ENCODE assay signal across 16 cellular contexts in the genomic region with DNA sequence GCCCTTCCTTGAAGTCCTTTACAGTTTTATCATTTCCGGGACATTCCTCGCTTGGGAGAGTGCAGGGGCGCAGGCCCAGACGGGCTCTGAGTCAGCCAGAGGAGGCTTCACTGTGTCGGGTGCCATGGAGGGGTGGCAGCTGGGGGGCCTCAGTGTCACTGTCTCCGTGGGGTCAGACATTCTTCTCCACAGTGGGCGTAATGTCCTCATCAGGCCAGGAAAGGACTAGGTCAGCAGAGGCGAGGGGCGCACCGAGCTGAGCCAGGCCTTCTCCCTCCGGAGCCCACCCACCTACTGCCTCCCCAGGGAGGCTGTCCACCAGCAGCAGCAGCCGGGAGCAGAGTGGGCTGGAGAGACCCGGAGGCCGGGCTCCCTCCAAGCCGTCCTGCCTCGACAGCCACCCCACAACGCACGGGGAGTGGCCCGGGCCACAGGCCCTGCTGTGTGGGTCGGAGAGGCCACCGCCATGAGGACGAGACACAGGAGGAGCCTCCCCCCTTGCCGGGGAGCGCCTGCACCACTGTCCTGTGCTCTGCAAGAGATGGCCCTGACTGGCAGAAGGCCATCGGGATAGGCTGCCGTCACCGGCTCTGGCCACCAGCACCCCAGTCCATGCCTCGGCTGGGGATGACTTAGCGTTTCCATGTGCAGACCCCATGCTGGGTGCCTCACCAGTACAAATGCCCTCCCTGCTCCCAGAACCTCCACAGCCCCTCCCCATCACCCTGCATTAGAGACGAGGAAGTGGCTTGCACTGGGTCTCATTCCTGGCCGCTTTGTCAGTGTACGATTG. TPM values are rescaled to one million over a fixed set of nuclear protein-coding genes. Genes with fewer than 3 reads are reported as not detected.
DNase-seq lines count a peak whose midpoint lies in the region; ATAC-seq, FAIRE-seq and TF ChIP-seq lines count a peak whose summit lies in the region.
"Had no signal": no experiment of that assay in that cellular context is flagged by ENCODE, and none has a peak within 500 bp of the region (broad histone marks: within the 10 kb centered on the region; RNA-seq: fewer than 3 reads in every experiment).

No MANE protein-coding gene starts in this region.

- H3K79me2 ChIP-seq in HepG2 (ENCODE audit: insufficient read depth, low read length) = no peaks in the 10 kb centered on the region
- no peaks in the 10 kb centered on the region for H3K79me2 ChIP-seq in Karpas-422 (ENCODE audit: low read length)

- H3K9ac ChIP-seq in HepG2 (ENCODE audit: insufficient read depth, low read depth, low read length) = no peak overlapping the region
- H3K9ac ChIP-seq in Karpas-422 (ENCODE audit: low read length) = no peak overlapping the region

- no peak for TF ChIP-seq CTCF in choroid plexus epithelial cell (conservative IDR thresholded peaks at IDR 0.05; ENCODE audit: low read depth, low read length)
- no peak for TF ChIP-seq CTCF in HepG2 (CRISPR knock-in tag; IDR thresholded peaks at IDR 0.05)
- TF ChIP-seq CTCF in uterus (IDR thresholded peaks at IDR 0.05) = no peak

- H3K4me2 ChIP-seq in HepG2 (ENCODE audit: low read depth, low read length) (no peak overlapping the region), Karpas-422 (ENCODE audit: low read depth, low read length, poor library complexity, severe bottlenecking) (no peak overlapping the region)
- H3K4me2 ChIP-seq: A549 had no signal

- no peak for TF ChIP-seq RAD21 in HepG2 (CRISPR knock-in tag; IDR thresholded peaks at IDR 0.05)

- H2AFZ ChIP-seq in HepG2 (ENCODE audit: low read length) (no peak overlapping the region), Karpas-422 (ENCODE audit: low read length) (no peak overlapping the region)

- no peaks in the 10 kb centered on the region for H3K9me2 ChIP-seq in Karpas-422 (replicated peaks; ENCODE audit: insufficient read depth, low read length)

- H3K9me3 Mint-ChIP-seq in activated naive CD4-positive, alpha-beta T cell treated with anti-CD3 and anti-CD28 coated beads, Interleukin-2, amount 10 ng/mL, durations not matched to agents 7 days and 5 days = no peaks in the 10 kb centered on the region
- H3K9me3 Mint-ChIP-seq: activated T-helper 2 cell treated with anti-CD3 and anti-CD28 coated beads, Interferon-gamma antibody, Interleukin-2, Interleukin-4, amounts not matched to agents 10 μg/mL and 5 μg/mL and 100 μg/mL, durations not matched to agents 14 hours and 24 hours and 36 hours had no signal

- 92% methylated on average over 14 of the region's 32 CpGs for WGBS in HepG2 (ENCODE audit: low lambda C conversion rate)

- CTCF ChIA-PET in activated naive CD4-positive, alpha-beta T cell treated with anti-CD3 and anti-CD28 coated beads, Interleukin-2, amount 10 ng/mL, durations not matched to agents 7 days and 5 days (lab: Charles Lee) = interaction anchor here (0.8 kb wide), 1 partner anchor 178 kb away, joined by 3 read pairs; no protein-coding TSS in a partner anchor
- CTCF ChIA-PET in HepG2 (lab: Yijun Ruan, JAX; ENCODE audit: low intra/inter-chr PET ratio, low total read pairs) = no interaction called here

- H3K4me3 ChIP-seq in choroid plexus epithelial cell (ENCODE audit: low read depth, low read length) = no peak overlapping the region
- no peak overlapping the region for H3K4me3 ChIP-seq in HepG2 (replicated peaks in 1 of 3; ENCODE audit: insufficient read depth in 1 of 3, low read depth in 2 of 3, low read length in 3 of 3)
- no peak overlapping the region for H3K4me3 ChIP-seq in uterus
- no peak overlapping the region for H3K4me3 ChIP-seq in Karpas-422 (ENCODE audit: low read length)
- H3K4me3 ChIP-seq: A549, thyroid gland had no signal

- in situ Hi-C loops in HepG2 (cut with HindIII; ENCODE audit: extremely low pct_ligation_motif_present, low pct_unique_long_range_greater_than_20kb) = no loop called here

- H3K9me3 ChIP-seq in HepG2 (ENCODE audit: low read length) (no peaks in the 10 kb centered on the region), uterus (no peaks in the 10 kb centered on the region), Karpas-422 (ENCODE audit: low read length) (no peaks in the 10 kb centered on the region)
- H3K9me3 ChIP-seq: A549, thyroid gland had no signal

- POLR2A ChIA-PET in HepG2 (lab: Yijun Ruan, JAX) = interaction anchor here (6.2 kb wide), 1 partner anchor 26 kb away, joined by 156 read pairs; the partner anchor contains the start of gene SARDH

- H3K4me1 ChIP-seq in HepG2 (ENCODE audit: insufficient read depth, low read length) (peaks cover 57% of the 10 kb centered on the region), uterus (no peaks in the 10 kb centered on the region), Karpas-422 (ENCODE audit: low read length) (no peaks in the 10 kb centered on the region)
- H3K4me1 ChIP-seq: A549 had no signal

- no peak overlapping the region for H3K27ac Mint-ChIP-seq in activated naive CD4-positive, alpha-beta T cell treated with anti-CD3 and anti-CD28 coated beads, Interleukin-2, amount 10 ng/mL, durations not matched to agents 7 days and 5 days
- H3K27ac Mint-ChIP-seq: activated T-helper 2 cell treated with anti-CD3 and anti-CD28 coated beads, Interferon-gamma antibody, Interleukin-2, Interleukin-4, amounts not matched to agents 10 μg/mL and 5 μg/mL and 100 μg/mL, durations not matched to agents 14 hours and 24 hours and 36 hours had no signal

- TF ChIP-seq POLR2A in HepG2 (IDR thresholded peaks at IDR 0.05; ENCODE audit: insufficient read depth in 1 of 2, low read depth in 2 of 2, low read length in 2 of 2) (no peak), uterus (IDR thresholded peaks at IDR 0.05) (no peak)

- no peak for FAIRE-seq in HepG2 (lab: Jason Lieb, UNC)
- FAIRE-seq in urothelium cell line (lab: Jason Lieb, UNC) = peak; percentile 65
- FAIRE-seq: A549, frontal cortex, GM12891 had no signal

- no peaks in the 10 kb centered on the region for H4K20me1 ChIP-seq in HepG2 (ENCODE audit: insufficient read depth, low read length)
- H4K20me1 ChIP-seq in Karpas-422 (ENCODE audit: insufficient read depth, low read depth, low read length) = no peaks in the 10 kb centered on the region

- no peak for TF ChIP-seq EP300 in HepG2 (IDR thresholded peaks at IDR 0.05; ENCODE audit: low read depth in 2 of 2, low read length in 2 of 2)
- TF ChIP-seq EP300 in HepG2 (CRISPR knock-in tag; IDR thresholded peaks at IDR 0.05; ENCODE audit: borderline replicate concordance) = no peak

- H3K4me1 Mint-ChIP-seq in activated naive CD4-positive, alpha-beta T cell treated with anti-CD3 and anti-CD28 coated beads, Interleukin-2, amount 10 ng/mL, durations not matched to agents 7 days and 5 days = peaks cover 14% of the 10 kb centered on the region

- BruUV-seq in HepG2 (replicated peaks; lab: Mats Ljungman, UMichigan) = no TSS peak

- peaks cover 55% of the 10 kb centered on the region for H3K27me3 Mint-ChIP-seq in activated naive CD4-positive, alpha-beta T cell treated with anti-CD3 and anti-CD28 coated beads, Interleukin-2, amount 10 ng/mL, durations not matched to agents 7 days and 5 days

- H3K4me3 Mint-ChIP-seq in activated naive CD4-positive, alpha-beta T cell treated with anti-CD3 and anti-CD28 coated beads, Interleukin-2, amount 10 ng/mL, durations not matched to agents 7 days and 5 days = no peak overlapping the region

- intact Hi-C loops in HepG2 (cut with micrococcal nuclease; ENCODE audit: unreplicated experiment) = no loop called here
- intact Hi-C loops in uterus (cut with DNase I; ENCODE audit: low total_unique reads) = no loop called here

- H3K36me3 ChIP-seq in HepG2 (replicated peaks in 1 of 2; ENCODE audit: control insufficient read depth in 1 of 2, insufficient read depth in 2 of 2, low read length in 2 of 2) = 0 out of 5 replicates have a peak, but pooled peaks cover 0 to 1% of the 10 kb centered on the region in 2 experiments
- H3K36me3 ChIP-seq in uterus = no peaks in the 10 kb centered on the region
- H3K36me3 ChIP-seq in Karpas-422 (ENCODE audit: insufficient read depth, low read length) = no peaks in the 10 kb centered on the region
- H3K36me3 ChIP-seq: thyroid gland had no signal

- H3K27me3 ChIP-seq in HepG2 (ENCODE audit: control insufficient read depth in 1 of 2, insufficient read depth in 2 of 2, low read length in 2 of 2) (no peaks in the 10 kb centered on the region), uterus (no peaks in the 10 kb centered on the region), Karpas-422 (ENCODE audit: low read length) (no peaks in the 10 kb centered on the region)
- H3K27me3 ChIP-seq: thyroid gland had no signal

- peak; percentile 14 for DNase-seq in activated naive CD4-positive, alpha-beta T cell treated with anti-CD3 and anti-CD28 coated beads, Interleukin-2, amount 10 ng/mL, durations not matched to agents 7 days and 5 days
- DNase-seq in activated naive CD4-positive, alpha-beta T cell (lab: John Stamatoyannopoulos, UW) = no peak
- peak; percentile 88 for DNase-seq in choroid plexus epithelial cell (ENCODE audit: low read depth)
- DNase-seq in HepG2 (ENCODE audit: low spot score) = no peak
- peak; percentile 80 for DNase-seq in urothelium cell line (ENCODE audit: low spot score)
- DNase-seq in uterus = no peak
- DNase-seq in Karpas-422 = no peak
- DNase-seq: mammary epithelial cell, NCI-H510A, SHP77 treated with DMSO at 0.1 percent for 48 hours, thyroid gland had no signal

- no peaks in the 10 kb centered on the region for H3K36me3 Mint-ChIP-seq in activated naive CD4-positive, alpha-beta T cell treated with anti-CD3 and anti-CD28 coated beads, Interleukin-2, amount 10 ng/mL, durations not matched to agents 7 days and 5 days

- ATAC-seq in HepG2 (no peak), HG03135 (IDR thresholded peaks at IDR 0.05; ENCODE audit: unreplicated experiment) (no peak)
- ATAC-seq: A549 had no signal

- H3K27ac ChIP-seq in HepG2 (ENCODE audit: extremely low read length, insufficient read depth, low read length) = peak overlapping the region; percentile 30
- H3K27ac ChIP-seq in uterus = no peak overlapping the region
- H3K27ac ChIP-seq in Karpas-422 (ENCODE audit: low read length) = no peak overlapping the region

RNA-seq across cellular contexts. Expression of gene SARDH, which starts 26.5 kb away (rescaled TPM):
- 32.5 and 34.9 TPM in 2 replicates for total RNA-seq in HepG2 (2016; rRNA removed; fragmentation: Illumina TruSeq; extraction: Trizol)
- 5.5 and 6.4 TPM in 2 replicates for total RNA-seq in HepG2 (2016; cell fraction: cytosol; rRNA removed; fragmentation: Illumina TruSeq; extraction: Trizol; ENCODE audit: low read depth)
- 25.6 and 34.1 TPM in 2 replicates for total RNA-seq in HepG2 (2016; cell fraction: insoluble cytoplasmic fraction; rRNA removed; fragmentation: Illumina TruSeq; extraction: Trizol)
- 13.0 TPM in 2 replicates for total RNA-seq in HepG2 (2016; cell fraction: membrane; rRNA removed; fragmentation: Illumina TruSeq; extraction: Trizol)
- 26.8 and 31.9 TPM in 2 replicates for total RNA-seq in HepG2 (2016; cell fraction: nucleus; rRNA removed; fragmentation: Illumina TruSeq; extraction: Trizol)
- 11.6 and 15.6 TPM in 2 replicates for polyA plus RNA-seq in HepG2 (2011; rRNA removed)
- 6.1 and 10.1 TPM in 2 replicates for polyA plus RNA-seq in HepG2 (2011; cell fraction: cytosol; rRNA removed)
- 107 and 130 TPM in 2 replicates for polyA plus RNA-seq in HepG2 (2011; cell fraction: nucleus; rRNA removed)
- 20.2 and 23.9 TPM in 2 replicates for polyA plus RNA-seq in HepG2 (2012)
- polyA plus RNA-seq in HepG2 (2016; cell fraction: cytosol; fragmentation: Illumina TruSeq; extraction: Trizol; ENCODE audit: low read depth) = 4.0 and 4.1 TPM in 2 replicates
- 23.4 and 31.6 TPM in 2 replicates for polyA plus RNA-seq in HepG2 (2016; cell fraction: insoluble cytoplasmic fraction; fragmentation: Illumina TruSeq; extraction: Trizol; ENCODE audit: low read depth)
- 7.8 and 8.3 TPM in 2 replicates for polyA plus RNA-seq in HepG2 (2016; cell fraction: membrane; fragmentation: Illumina TruSeq; extraction: Trizol; ENCODE audit: low read depth)
- polyA plus RNA-seq in HepG2 (2016; cell fraction: nucleus; fragmentation: Illumina TruSeq; extraction: Trizol; ENCODE audit: insufficient read depth, low read depth) = 46.0 and 50.9 TPM in 2 replicates
- 55.5 TPM in 1 of 2 replicates, not detected in the other for polyA minus RNA-seq in HepG2 (2011; rRNA and poly(A)+ RNA removed; ENCODE audit: low replicate concordance)
- 17.1 and 19.0 TPM in 2 replicates for polyA minus RNA-seq in HepG2 (2011; cell fraction: cytosol; rRNA and poly(A)+ RNA removed)
- 35.9 and 37.7 TPM in 2 replicates for polyA minus RNA-seq in HepG2 (2011; cell fraction: nucleus; rRNA and poly(A)+ RNA removed)
- total RNA-seq in uterus = 10 to 100 TPM in 1 of 4 donors, 1 to 10 TPM in 1, not detected in 2; 2.7 to 14.1 TPM
- not detected in 2 replicates for total RNA-seq in Karpas-422 (2014; rRNA removed; shearing (Covaris generic); ENCODE audit: low replicate concordance)

Comparison
In these comparisons a context has a peak if more than half of its experiments do, and no peak if none do; other contexts are left out.
1. DNase-seq: peak in activated naive CD4-positive, alpha-beta T cell treated with anti-CD3 and anti-CD28 coated beads, Interleukin-2, amount 10 ng/mL, durations not matched to agents 7 days and 5 days (single experiment), choroid plexus epithelial cell (single experiment) and urothelium cell line (single experiment); none in activated naive CD4-positive, alpha-beta T cell (0 of 4), HepG2 (single experiment), uterus (0 of 2) and Karpas-422 (single experiment).